Comparison of ENCODE assay signal across 19 cellular contexts in the genomic region with DNA sequence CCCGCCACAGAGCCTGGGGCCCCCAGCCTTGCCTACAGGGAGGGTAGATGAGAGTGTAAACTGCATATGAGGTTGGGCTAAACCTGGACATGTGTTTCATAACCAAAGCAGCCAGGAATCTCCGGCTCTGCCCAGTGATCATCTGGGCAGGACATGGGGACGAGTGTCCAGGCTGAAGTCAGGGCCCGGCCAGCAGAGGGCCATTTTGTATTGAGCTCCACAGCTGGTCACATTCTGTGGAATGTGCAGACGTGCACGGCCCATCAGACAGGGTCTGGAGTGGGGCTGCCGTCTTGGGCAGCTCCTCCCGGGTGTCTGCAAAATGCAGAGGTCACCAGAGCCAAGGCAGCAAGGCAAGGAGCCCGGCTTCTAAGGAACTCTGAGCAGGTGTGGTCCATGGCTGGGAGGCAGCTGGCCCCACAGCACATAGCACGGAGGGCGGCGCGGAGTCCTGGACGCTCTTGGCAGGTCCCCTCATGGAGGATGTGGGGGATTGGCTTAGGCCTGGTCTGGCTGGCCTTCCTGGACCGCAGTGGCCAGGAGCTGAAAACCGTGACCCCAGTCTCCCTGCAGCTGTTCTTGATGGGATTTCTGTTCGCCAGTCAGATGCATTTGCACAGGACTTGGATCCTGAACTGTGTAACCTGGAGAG. TPM values are rescaled to one million over a fixed set of nuclear protein-coding genes. Genes with fewer than 3 reads are reported as not detected.
DNase-seq lines count a peak whose midpoint lies in the region; ATAC-seq and TF ChIP-seq lines count a peak whose summit lies in the region.
"Had no signal": no experiment of that assay in that cellular context is flagged by ENCODE, and none has a peak within 500 bp of the region (broad histone marks: within the 10 kb centered on the region; RNA-seq: fewer than 3 reads in every experiment).

No MANE protein-coding gene starts in this region.

- peak; percentile 65 for DNase-seq in Right ventricle myocardium inferior (ENCODE audit: missing footprints)
- DNase-seq in cardiac septum (ENCODE audit: low spot score) = no peak
- DNase-seq in Right ventricle myocardium superior = peak; percentile 62
- DNase-seq in 8988T = no peak
- DNase-seq in effector CD8-positive, alpha-beta T cell (lab: John Stamatoyannopoulos, UW) = no peak
- DNase-seq in activated CD4-positive, alpha-beta T cell treated with anti-CD3 and anti-CD28 coated beads, Interleukin-2, amount 10 ng/mL, durations not matched to agents 7 days and 5 days = no peak
- DNase-seq: activated B cell treated with CpG ODN at 0.5 μM for 24 hours; activated CD8-positive, alpha-beta memory T cell treated with anti-CD3 and anti-CD28 coated beads, Interleukin-2, amount 50 U/mL, for 48 hours; COR-L47; GF-D8; glutamatergic neuron; MG63; NCI-H2081; small intestine; stomach had no signal

- intact Hi-C loops in Right ventricle myocardium inferior (cut with DNase I) = no loop called here
- intact Hi-C loops in cardiac septum (cut with DNase I) = no loop called here
- intact Hi-C loops in Right ventricle myocardium superior (cut with DNase I) = no loop called here

- CTCF ChIA-PET in activated CD4-positive, alpha-beta T cell treated with anti-CD3 and anti-CD28 coated beads, Interleukin-2, amount 10 ng/mL, durations not matched to agents 7 days and 5 days (lab: Charles Lee) = interaction anchor here (1.3 kb wide), 1 partner anchor 9 kb away, joined by 5 read pairs; no protein-coding TSS in a partner anchor

- ATAC-seq in Right ventricle myocardium inferior (peak; percentile 72), Right ventricle myocardium superior (ENCODE audit: poor library complexity) (peak; percentile 82), GM21786 (IDR thresholded peaks at IDR 0.05; ENCODE audit: unreplicated experiment) (no peak)
- ATAC-seq: naive thymus-derived CD8-positive, alpha-beta T cell had no signal

- peak overlapping the region in 1 of 3 experiments; percentile 16 for H3K27ac Mint-ChIP-seq in nephron
- H3K27ac Mint-ChIP-seq in activated CD4-positive, alpha-beta T cell treated with anti-CD3 and anti-CD28 coated beads, Interleukin-2, amount 10 ng/mL, durations not matched to agents 7 days and 5 days = no peak overlapping the region
- H3K27ac Mint-ChIP-seq: activated B cell treated with CpG ODN at 0.5 μM for 24 hours had no signal

- H3K27me3 Mint-ChIP-seq in nephron (ENCODE audit: low read depth) = peaks cover 10% of the 10 kb centered on the region
- no peaks in the 10 kb centered on the region for H3K27me3 Mint-ChIP-seq in activated CD4-positive, alpha-beta T cell treated with anti-CD3 and anti-CD28 coated beads, Interleukin-2, amount 10 ng/mL, durations not matched to agents 7 days and 5 days
- H3K27me3 Mint-ChIP-seq: activated B cell treated with CpG ODN at 0.5 μM for 24 hours; central memory CD8-positive, alpha-beta T cell had no signal

- TF ChIP-seq CTCF in nephron (IDR thresholded peaks at IDR 0.05; ENCODE audit: unreplicated experiment in 3 of 3) = peak; percentile 18 to 48 (median 30)

- H3K4me1 Mint-ChIP-seq in nephron = peaks cover 20% of the 10 kb centered on the region
- peaks cover 4% of the 10 kb centered on the region for H3K4me1 Mint-ChIP-seq in activated CD4-positive, alpha-beta T cell treated with anti-CD3 and anti-CD28 coated beads, Interleukin-2, amount 10 ng/mL, durations not matched to agents 7 days and 5 days
- H3K4me1 Mint-ChIP-seq: activated B cell treated with CpG ODN at 0.5 μM for 24 hours; central memory CD8-positive, alpha-beta T cell had no signal

- H3K9me3 Mint-ChIP-seq in nephron = no peaks in the 10 kb centered on the region
- no peaks in the 10 kb centered on the region for H3K9me3 Mint-ChIP-seq in activated CD4-positive, alpha-beta T cell treated with anti-CD3 and anti-CD28 coated beads, Interleukin-2, amount 10 ng/mL, durations not matched to agents 7 days and 5 days
- H3K9me3 Mint-ChIP-seq: activated B cell treated with CpG ODN at 0.5 μM for 24 hours; central memory CD8-positive, alpha-beta T cell; naive thymus-derived CD8-positive, alpha-beta T cell had no signal

- no peak overlapping the region for H3K4me3 Mint-ChIP-seq in nephron
- H3K4me3 Mint-ChIP-seq in activated CD4-positive, alpha-beta T cell treated with anti-CD3 and anti-CD28 coated beads, Interleukin-2, amount 10 ng/mL, durations not matched to agents 7 days and 5 days = no peak overlapping the region
- H3K4me3 Mint-ChIP-seq: activated B cell treated with CpG ODN at 0.5 μM for 24 hours; central memory CD8-positive, alpha-beta T cell; naive thymus-derived CD8-positive, alpha-beta T cell had no signal

- POLR2A ChIA-PET in activated CD4-positive, alpha-beta T cell treated with anti-CD3 and anti-CD28 coated beads, Interleukin-2, amount 10 ng/mL, durations not matched to agents 7 days and 5 days (lab: Charles Lee) = interaction anchor here (0.6 kb wide), 1 partner anchor 314 kb away, joined by 5 read pairs; no protein-coding TSS in a partner anchor

- H3K36me3 Mint-ChIP-seq in nephron (ENCODE audit: low read depth) = peaks cover 9% of the 10 kb centered on the region
- no peaks in the 10 kb centered on the region for H3K36me3 Mint-ChIP-seq in activated CD4-positive, alpha-beta T cell treated with anti-CD3 and anti-CD28 coated beads, Interleukin-2, amount 10 ng/mL, durations not matched to agents 7 days and 5 days (ENCODE audit: low read depth)
- H3K36me3 Mint-ChIP-seq: naive thymus-derived CD8-positive, alpha-beta T cell had no signal

RNA-seq across cellular contexts. Expression of a gene that starts 6.3 kb away (rescaled TPM):
- total RNA-seq in Right ventricle myocardium inferior = 3.3 TPM
- 2.9 TPM for total RNA-seq in cardiac septum
- total RNA-seq in Right ventricle myocardium superior = 2.7 TPM
- 1 to 10 TPM; 5.0 to 5.1 TPM for total RNA-seq in activated CD4-positive, alpha-beta T cell treated with anti-CD3 and anti-CD28 coated beads, Interleukin-2, amount 10 ng/mL, durations not matched to agents 7 days and 5 days

Comparison
In these comparisons a context has a peak if more than half of its experiments do, and no peak if none do; other contexts are left out.
1. DNase-seq: peak in Right ventricle myocardium inferior (single experiment) and Right ventricle myocardium superior (single experiment); none in cardiac septum (single experiment), 8988T (single experiment), effector CD8-positive, alpha-beta T cell (single experiment) and activated CD4-positive, alpha-beta T cell treated with anti-CD3 and anti-CD28 coated beads, Interleukin-2, amount 10 ng/mL, durations not matched to agents 7 days and 5 days (single experiment).